In the genomic region with DNA sequence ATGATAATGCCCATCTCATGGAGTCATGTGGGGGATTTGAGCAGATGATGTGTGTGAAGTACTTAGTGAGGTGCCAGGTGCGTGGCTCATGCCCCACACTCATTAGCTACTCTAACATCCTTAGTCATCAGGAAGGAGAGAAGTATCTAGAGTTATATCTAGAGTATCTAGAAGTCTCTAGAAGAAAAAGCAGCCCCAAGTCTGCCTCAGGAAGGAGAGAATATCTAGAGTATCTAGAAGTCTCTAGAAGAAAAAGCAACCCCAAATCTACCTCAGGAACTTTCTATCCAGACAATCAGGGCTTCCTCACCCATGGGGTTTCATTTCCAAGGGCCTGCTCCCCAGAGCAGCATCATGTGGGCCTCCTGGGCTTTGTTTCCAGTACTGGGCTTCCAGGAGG, we compare ENCODE assay signal across 23 cellular contexts. TPM values are rescaled to one million over a fixed set of nuclear protein-coding genes. Genes with fewer than 3 reads are reported as not detected.
DNase-seq lines count a peak whose midpoint lies in the region; ATAC-seq, FAIRE-seq and TF ChIP-seq lines count a peak whose summit lies in the region.
"Had no signal": no experiment of that assay in that cellular context is flagged by ENCODE, and none has a peak within 500 bp of the region (broad histone marks: within the 10 kb centered on the region; RNA-seq: fewer than 3 reads in every experiment).

No MANE protein-coding gene starts in this region.

- FAIRE-seq in D721Med (lab: Jason Lieb, UNC) = no peak
- FAIRE-seq: astrocyte had no signal

- intact Hi-C loops in left ventricle myocardium inferior (cut with micrococcal nuclease) = no loop called here
- intact Hi-C loops in left ventricle myocardium superior (cut with micrococcal nuclease) = no loop called here
- intact Hi-C loops in activated CD8-positive, alpha-beta T cell treated with anti-CD3 and anti-CD28 coated beads for 36 hours (cut with micrococcal nuclease) = loop anchor here (5.0 kb wide), 1 partner anchor 33 kb away; the partner anchor contains the start of gene MAPKAPK3
- intact Hi-C loops in dorsolateral prefrontal cortex (cut with DNase I) = no loop called here

- H3K27me3 Mint-ChIP-seq in activated CD8-positive, alpha-beta T cell treated with anti-CD3 and anti-CD28 coated beads for 36 hours = no peaks in the 10 kb centered on the region

- peak overlapping the region; percentile 90 for H3K27ac ChIP-seq in left ventricle myocardium inferior (replicated peaks)
- peak overlapping the region; percentile 4 to 95 (median 84) for H3K27ac ChIP-seq in dorsolateral prefrontal cortex
- H3K27ac ChIP-seq in stomach smooth muscle (ENCODE audit: low read length) = peak overlapping the region; percentile 76
- H3K27ac ChIP-seq: esophagus muscularis mucosa, stomach had no signal

- H3K4me3 ChIP-seq in left ventricle myocardium inferior = peak overlapping the region; percentile 36
- H3K4me3 ChIP-seq in dorsolateral prefrontal cortex = no peak overlapping the region
- no peak overlapping the region for H3K4me3 ChIP-seq in stomach smooth muscle (ENCODE audit: low read length in 2 of 2)
- H3K4me3 ChIP-seq: esophagus muscularis mucosa, GM23338, stomach had no signal

- no peak for ATAC-seq in left ventricle myocardium superior
- no peak for ATAC-seq in activated CD8-positive, alpha-beta T cell treated with anti-CD3 and anti-CD28 coated beads for 36 hours
- ATAC-seq: GM23338 had no signal

- peaks cover 72% of the 10 kb centered on the region for H3K4me1 ChIP-seq in left ventricle myocardium inferior
- peaks cover 29% of the 10 kb centered on the region for H3K4me1 ChIP-seq in stomach smooth muscle (ENCODE audit: control insufficient read depth, insufficient read depth, low read length)

- no peak overlapping the region for H3K9ac ChIP-seq in stomach smooth muscle (ENCODE audit: low read length in 2 of 2)

- H3K36me3 ChIP-seq in left ventricle myocardium inferior (peaks cover 33% of the 10 kb centered on the region), stomach smooth muscle (ENCODE audit: control insufficient read depth in 2 of 2, insufficient read depth in 2 of 2, low read length in 2 of 2) (peaks cover 6 to 12% of the 10 kb centered on the region in 2 donors)

- H3K4me3 Mint-ChIP-seq in activated CD8-positive, alpha-beta T cell treated with anti-CD3 and anti-CD28 coated beads for 36 hours = no peak overlapping the region
- H3K4me3 Mint-ChIP-seq: GM23338; HFFc6; neural crest cell; T-helper 1 cell treated with Interleukin-12 subunit alpha and Interleukin-12 subunit beta and Interleukin-4 antibody, amounts not matched to agents 30 μg/mL and 1 μg/mL, for 36 hours had no signal

- no peak for TF ChIP-seq CTCF in left ventricle myocardium inferior (IDR thresholded peaks at IDR 0.05; ENCODE audit: borderline replicate concordance)
- no peak for TF ChIP-seq CTCF in activated CD8-positive, alpha-beta T cell treated with anti-CD3 and anti-CD28 coated beads for 36 hours (IDR thresholded peaks at IDR 0.05)
- no peak for TF ChIP-seq CTCF in dorsolateral prefrontal cortex (IDR thresholded peaks at IDR 0.05 in 54 of 56, conservative IDR thresholded peaks at IDR 0.05 in 2 of 56; ENCODE audit: low read depth in 1 of 56, partially characterized antibody in 56 of 56)
- TF ChIP-seq CTCF in D721Med (IDR thresholded peaks at IDR 0.05; ENCODE audit: insufficient read depth, missing control alignments) = no peak

- no peaks in the 10 kb centered on the region for H3K9me3 Mint-ChIP-seq in activated CD8-positive, alpha-beta T cell treated with anti-CD3 and anti-CD28 coated beads for 36 hours
- H3K9me3 Mint-ChIP-seq: GM23338; HFFc6; neural crest cell; T-helper 1 cell treated with Interleukin-12 subunit alpha and Interleukin-12 subunit beta and Interleukin-4 antibody, amounts not matched to agents 30 μg/mL and 1 μg/mL, for 36 hours had no signal

- H3K4me1 Mint-ChIP-seq in activated CD8-positive, alpha-beta T cell treated with anti-CD3 and anti-CD28 coated beads for 36 hours (ENCODE audit: low read depth) = peaks cover 19% of the 10 kb centered on the region

- CTCF ChIA-PET in activated CD8-positive, alpha-beta T cell treated with anti-CD3 and anti-CD28 coated beads for 36 hours (lab: Charles Lee) = interaction anchor here (1.0 to 1.7 kb wide), 5 partner anchors 14 to 107 kb away, joined by 3 to 20 read pairs (median 3); partner anchors contain the start of gene MAPKAPK3

- POLR2A ChIA-PET in activated CD8-positive, alpha-beta T cell treated with anti-CD3 and anti-CD28 coated beads for 36 hours (lab: Charles Lee) = interaction anchor here (1.4 kb wide), 1 partner anchor 34 kb away, joined by 5 read pairs; no protein-coding TSS in a partner anchor

- H3K9me3 ChIP-seq in left ventricle myocardium inferior (replicated peaks) (no peaks in the 10 kb centered on the region), stomach smooth muscle (ENCODE audit: control insufficient read depth in 2 of 2, low read length in 2 of 2) (no peaks in the 10 kb centered on the region)
- H3K9me3 ChIP-seq: esophagus muscularis mucosa, stomach had no signal

- H3K36me3 Mint-ChIP-seq in activated CD8-positive, alpha-beta T cell treated with anti-CD3 and anti-CD28 coated beads for 36 hours (ENCODE audit: low read depth) = peaks cover 21% of the 10 kb centered on the region

- peak overlapping the region; percentile 55 for H3K27ac Mint-ChIP-seq in activated CD8-positive, alpha-beta T cell treated with anti-CD3 and anti-CD28 coated beads for 36 hours
- H3K27ac Mint-ChIP-seq: GM23338; HFFc6; T-helper 1 cell treated with Interleukin-12 subunit alpha and Interleukin-12 subunit beta and Interleukin-4 antibody, amounts not matched to agents 30 μg/mL and 1 μg/mL, for 36 hours had no signal

- H3K27me3 ChIP-seq in left ventricle myocardium inferior (ENCODE audit: low read depth) = no peaks in the 10 kb centered on the region
- H3K27me3 ChIP-seq in dorsolateral prefrontal cortex = no peaks in the 10 kb centered on the region
- H3K27me3 ChIP-seq in stomach smooth muscle (ENCODE audit: control insufficient read depth in 1 of 2, insufficient read depth in 2 of 2, low read length in 2 of 2) = no peaks in the 10 kb centered on the region
- H3K27me3 ChIP-seq: esophagus muscularis mucosa, stomach had no signal

- DNase-seq in left ventricle myocardium inferior = no peak
- no peak for DNase-seq in left ventricle myocardium superior
- no peak for DNase-seq in activated CD8-positive, alpha-beta T cell treated with anti-CD3 and anti-CD28 coated beads for 36 hours
- DNase-seq in dorsolateral prefrontal cortex = no peak
- no peak for DNase-seq in CD1c-positive myeloid dendritic cell (ENCODE audit: extremely low spot score)
- no peak for DNase-seq in D721Med (ENCODE audit: insufficient read length, low spot score)
- DNase-seq: activated CD4-positive, alpha-beta T cell treated with anti-CD3 and anti-CD28 coated beads for 4 hours; activated gamma-delta T cell; COR-L47; DND-41; foreskin melanocyte; HFFc6; IMR-90; NCI-H1092 treated with DMSO at 0.1 percent for 48 hours; NCI-H1930; stomach; trophoblast cell had no signal

RNA-seq across cellular contexts. Expression of gene DOCK3, which starts 24.7 kb away (rescaled TPM):
- 3.9 TPM for total RNA-seq in left ventricle myocardium inferior
- total RNA-seq in left ventricle myocardium superior = 3.8 TPM
- 1 to 10 TPM; 3.6 to 4.2 TPM for total RNA-seq in activated CD8-positive, alpha-beta T cell treated with anti-CD3 and anti-CD28 coated beads for 36 hours
- total RNA-seq in dorsolateral prefrontal cortex = 100 to 1,000 TPM in 74 of 120 experiments, 10 to 100 TPM in 46; 58.3 to 141 (median 105) TPM

RNA-seq across cellular contexts. Expression of gene MAPKAPK3, which starts 33.1 kb away (rescaled TPM):
- total RNA-seq in left ventricle myocardium inferior (359 TPM), left ventricle myocardium superior (473 TPM), dorsolateral prefrontal cortex (10 to 100 TPM in 107 of 120 experiments, 1 to 10 TPM in 13; 6.3 to 30.7 (median 13.1) TPM)
- 100 to 1,000 TPM; 204 to 205 TPM for total RNA-seq in activated CD8-positive, alpha-beta T cell treated with anti-CD3 and anti-CD28 coated beads for 36 hours

RNA-seq across cellular contexts. Expression of gene CISH, which starts 38.4 kb away (rescaled TPM):
- 16.6 TPM for total RNA-seq in left ventricle myocardium inferior
- total RNA-seq in left ventricle myocardium superior = 10.2 TPM
- 100 to 1,000 TPM; 307 to 308 TPM for total RNA-seq in activated CD8-positive, alpha-beta T cell treated with anti-CD3 and anti-CD28 coated beads for 36 hours
- 1 to 10 TPM in 67 of 120 experiments, under 1 TPM in 53; 0.15 to 7.8 (median 1.1) TPM for total RNA-seq in dorsolateral prefrontal cortex

Comparison
In these comparisons a context has a peak if more than half of its experiments do, and no peak if none do; other contexts are left out.
1. RNA of gene DOCK3, which starts 24.7 kb away (total RNA-seq): 58.3 to 141 TPM in dorsolateral prefrontal cortex; 3.6 to 4.2 TPM in activated CD8-positive, alpha-beta T cell treated with anti-CD3 and anti-CD28 coated beads for 36 hours, 3.9 TPM in left ventricle myocardium inferior (single experiment) and 3.8 TPM in left ventricle myocardium superior (single experiment); every median in the first group is over 10 times any median in the second.
2. RNA of gene MAPKAPK3, which starts 33.1 kb away (total RNA-seq): 473 TPM in left ventricle myocardium superior (single experiment), 359 TPM in left ventricle myocardium inferior (single experiment) and 204 to 205 TPM in activated CD8-positive, alpha-beta T cell treated with anti-CD3 and anti-CD28 coated beads for 36 hours; 6.3 to 30.7 TPM in dorsolateral prefrontal cortex; every median in the first group is over 4 times any median in the second.
3. RNA of gene CISH, which starts 38.4 kb away (total RNA-seq): 307 to 308 TPM in activated CD8-positive, alpha-beta T cell treated with anti-CD3 and anti-CD28 coated beads for 36 hours; 16.6 TPM in left ventricle myocardium inferior (single experiment), 10.2 TPM in left ventricle myocardium superior (single experiment) and 0.15 to 7.8 TPM in dorsolateral prefrontal cortex; every median in the first group is over 10 times any median in the second.
4. Peak in every context shown above with its lines, with median percentiles within 50 percentile points of each other: H3K27ac ChIP-seq.